Comparison of ENCODE assay signal across 1 cellular context in the genomic region with DNA sequence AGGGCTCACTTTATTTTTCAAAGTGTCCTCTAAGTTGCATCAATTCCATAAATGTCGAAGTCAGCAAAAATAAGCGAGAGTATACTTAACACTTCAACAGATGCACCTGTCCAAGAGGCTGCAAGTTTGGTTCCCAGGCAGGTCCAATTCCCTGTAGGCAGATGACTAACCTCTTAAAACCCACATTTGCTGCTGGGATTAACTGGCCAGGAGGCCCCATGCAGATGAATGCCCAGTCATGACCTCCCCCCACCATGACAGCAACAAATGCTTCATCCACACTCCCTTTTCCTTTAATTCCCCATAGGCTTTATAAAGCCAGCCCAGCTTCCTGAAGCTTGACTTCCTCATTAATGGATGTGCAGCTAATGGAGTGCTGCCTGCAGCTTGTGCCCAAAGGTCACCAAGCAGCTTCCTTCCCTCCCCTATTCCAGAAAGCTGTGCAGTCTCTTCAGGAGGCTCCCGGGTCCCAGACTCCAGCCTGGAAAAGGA.
A peak's percentile ranks its signal among the peaks of the same experiment; 100 is the strongest.
TF ChIP-seq lines count a peak whose summit lies in the region.

No MANE protein-coding gene starts in this region.

TF ChIP-seq in K562, 482 proteins besides CTCF, POLR2A, EP300 and RAD21 (continued from another document):
- TF ChIP-seq MAX (CRISPR knock-in tag; IDR thresholded peaks at IDR 0.05) (no peak), SMAD3 (CRISPR knock-in tag; conservative IDR thresholded peaks at IDR 0.05) (no peak), MAFG (tag; conservative IDR thresholded peaks at IDR 0.05) (peak; percentile 83)
- TF ChIP-seq, protein P1, sequence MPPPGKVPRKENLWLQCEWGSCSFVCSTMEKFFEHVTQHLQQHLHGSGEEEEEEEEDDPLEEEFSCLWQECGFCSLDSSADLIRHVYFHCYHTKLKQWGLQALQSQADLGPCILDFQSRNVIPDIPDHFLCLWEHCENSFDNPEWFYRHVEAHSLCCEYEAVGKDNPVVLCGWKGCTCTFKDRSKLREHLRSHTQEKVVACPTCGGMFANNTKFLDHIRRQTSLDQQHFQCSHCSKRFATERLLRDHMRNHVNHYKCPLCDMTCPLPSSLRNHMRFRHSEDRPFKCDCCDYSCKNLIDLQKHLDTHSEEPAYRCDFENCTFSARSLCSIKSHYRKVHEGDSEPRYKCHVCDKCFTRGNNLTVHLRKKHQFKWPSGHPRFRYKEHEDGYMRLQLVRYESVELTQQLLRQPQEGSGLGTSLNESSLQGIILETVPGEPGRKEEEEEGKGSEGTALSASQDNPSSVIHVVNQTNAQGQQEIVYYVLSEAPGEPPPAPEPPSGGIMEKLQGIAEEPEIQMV (tag; conservative IDR thresholded peaks at IDR 0.05; ENCODE audit: low read depth): no peak
- TF ChIP-seq, protein P2, sequence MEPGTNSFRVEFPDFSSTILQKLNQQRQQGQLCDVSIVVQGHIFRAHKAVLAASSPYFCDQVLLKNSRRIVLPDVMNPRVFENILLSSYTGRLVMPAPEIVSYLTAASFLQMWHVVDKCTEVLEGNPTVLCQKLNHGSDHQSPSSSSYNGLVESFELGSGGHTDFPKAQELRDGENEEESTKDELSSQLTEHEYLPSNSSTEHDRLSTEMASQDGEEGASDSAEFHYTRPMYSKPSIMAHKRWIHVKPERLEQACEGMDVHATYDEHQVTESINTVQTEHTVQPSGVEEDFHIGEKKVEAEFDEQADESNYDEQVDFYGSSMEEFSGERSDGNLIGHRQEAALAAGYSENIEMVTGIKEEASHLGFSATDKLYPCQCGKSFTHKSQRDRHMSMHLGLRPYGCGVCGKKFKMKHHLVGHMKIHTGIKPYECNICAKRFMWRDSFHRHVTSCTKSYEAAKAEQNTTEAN (CRISPR knock-in tag; IDR thresholded peaks at IDR 0.05): no peak
